Comparison of ENCODE assay signal across 20 cellular contexts in genomic region chr17:17569691-17570090, GRCh38.
"Had no signal": no experiment of that assay in that cellular context is flagged by ENCODE, and none has a peak within 500 bp of the region (broad histone marks: within the 10 kb centered on the region; RNA-seq: fewer than 3 reads in every experiment).

No MANE protein-coding gene starts in this region.

- H3K4me3 ChIP-seq: cardiac muscle cell, colonic mucosa, hepatocyte, lower lobe of right lung, prostate gland, sigmoid colon, thoracic aorta had no signal

- H3K27ac Mint-ChIP-seq: activated CD8-positive, alpha-beta T cell treated with anti-CD3 and anti-CD28 coated beads for 36 hours; activated naive CD8-positive, alpha-beta T cell treated with anti-CD3 and anti-CD28 coated beads, Interleukin-2, amount 10 ng/mL, durations not matched to agents 7 days and 5 days; mesothelial cell of epicardium; T-cell had no signal

- H3K9me3 Mint-ChIP-seq: activated CD8-positive, alpha-beta T cell treated with anti-CD3 and anti-CD28 coated beads for 36 hours; activated naive CD8-positive, alpha-beta T cell treated with anti-CD3 and anti-CD28 coated beads, Interleukin-2, amount 10 ng/mL, durations not matched to agents 7 days and 5 days; mesothelial cell of epicardium; T-cell had no signal

- DNase-seq: activated CD4-positive, alpha-beta T cell treated with anti-CD3 and anti-CD28 coated beads for 4 hours; activated CD8-positive, alpha-beta memory T cell treated with anti-CD3 and anti-CD28 coated beads, Interleukin-2, amount 50 U/mL, for 4 hours; activated naive CD8-positive, alpha-beta T cell treated with anti-CD3 and anti-CD28 coated beads, Interleukin-2, amount 10 ng/mL, durations not matched to agents 7 days and 5 days; aorta; foreskin melanocyte; kidney; lower lobe of right lung; sigmoid colon; stimulated activated CD4-positive, alpha-beta T cell treated with anti-CD3 and anti-CD28 coated beads, Interleukin-4, amount 100 ng/mL, for 1 hour; stimulated activated CD8-positive, alpha-beta memory T cell treated with anti-CD3 and anti-CD28 coated beads, Interleukin-4, amount 100 ng/mL, for 48 hours; stimulated activated naive CD8-positive, alpha-beta T cell treated with anti-CD3 and anti-CD28 coated beads, Interleukin-15, Interleukin-2, amounts not matched to agents 100 U/mL and 50 U/mL, for 24 hours; T-cell had no signal

- H3K27ac ChIP-seq: cardiac muscle cell, colonic mucosa, lower lobe of right lung, sigmoid colon, thoracic aorta, VCaP had no signal

- H3K27me3 Mint-ChIP-seq: activated CD8-positive, alpha-beta T cell treated with anti-CD3 and anti-CD28 coated beads for 36 hours; activated naive CD8-positive, alpha-beta T cell treated with anti-CD3 and anti-CD28 coated beads, Interleukin-2, amount 10 ng/mL, durations not matched to agents 7 days and 5 days; T-cell had no signal

- H3K9me3 ChIP-seq: colonic mucosa, lower lobe of right lung, prostate gland, sigmoid colon, thoracic aorta had no signal

- H3K4me3 Mint-ChIP-seq: activated CD8-positive, alpha-beta T cell treated with anti-CD3 and anti-CD28 coated beads for 36 hours; activated naive CD8-positive, alpha-beta T cell treated with anti-CD3 and anti-CD28 coated beads, Interleukin-2, amount 10 ng/mL, durations not matched to agents 7 days and 5 days; mesothelial cell of epicardium; T-cell had no signal

- H3K4me2 ChIP-seq: hepatocyte had no signal

- H3K4me1 Mint-ChIP-seq: activated naive CD8-positive, alpha-beta T cell treated with anti-CD3 and anti-CD28 coated beads, Interleukin-2, amount 10 ng/mL, durations not matched to agents 7 days and 5 days had no signal

- ATAC-seq: activated CD8-positive, alpha-beta T cell treated with anti-CD3 and anti-CD28 coated beads for 36 hours; stimulated activated naive CD8-positive, alpha-beta T cell treated with anti-CD3 and anti-CD28 coated beads, Interleukin-15, Interleukin-2, amounts not matched to agents 100 U/mL and 50 U/mL, for 24 hours; T-cell had no signal

- H3K36me3 Mint-ChIP-seq: activated naive CD8-positive, alpha-beta T cell treated with anti-CD3 and anti-CD28 coated beads, Interleukin-2, amount 10 ng/mL, durations not matched to agents 7 days and 5 days; mesothelial cell of epicardium had no signal

- H3K36me3 ChIP-seq: cardiac muscle cell, colonic mucosa, lower lobe of right lung, prostate gland, sigmoid colon, thoracic aorta had no signal

- H3K27me3 ChIP-seq: cardiac muscle cell, colonic mucosa, hepatocyte, sigmoid colon had no signal
